8 cellular contexts compared by ENCODE assay signal in the genomic region with DNA sequence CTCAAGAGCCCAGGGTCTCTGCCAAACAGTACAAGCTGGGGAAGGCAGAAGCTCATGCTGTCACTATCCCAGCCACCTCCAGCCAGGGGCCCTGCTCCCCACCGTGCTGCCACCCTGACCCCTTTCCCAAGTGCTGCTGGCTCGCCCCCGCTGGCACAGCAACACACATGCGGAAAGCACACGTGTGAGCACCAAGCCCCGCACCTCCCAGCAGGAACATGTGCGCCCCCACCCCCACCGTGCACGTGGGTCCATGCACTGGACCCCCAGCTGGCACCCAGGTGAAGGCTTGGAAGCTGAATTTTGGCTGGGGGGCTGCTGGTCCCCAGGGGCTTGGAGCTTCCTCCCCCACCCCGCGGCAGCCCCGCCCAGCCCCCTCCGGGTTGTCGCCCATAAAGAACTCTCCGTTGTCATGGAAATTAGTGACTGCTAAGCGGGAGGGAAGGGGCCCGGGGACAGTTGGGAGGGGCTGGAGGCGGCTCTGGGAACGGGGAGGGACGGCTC. TPM values are rescaled to one million over a fixed set of nuclear protein-coding genes. Genes with fewer than 3 reads are reported as not detected.
DNase-seq lines count a peak whose midpoint lies in the region; ATAC-seq and TF ChIP-seq lines count a peak whose summit lies in the region.
"Had no signal": no experiment of that assay in that cellular context is flagged by ENCODE, and none has a peak within 500 bp of the region (broad histone marks: within the 10 kb centered on the region; RNA-seq: fewer than 3 reads in every experiment).

No MANE protein-coding gene starts in this region.

- no peaks in the 10 kb centered on the region for H3K9me3 Mint-ChIP-seq in Caco-2 (ENCODE audit: unreplicated experiment)
- peaks cover 0 to 11% (median 0%) of the 10 kb centered on the region in 5 experiments for H3K9me3 Mint-ChIP-seq in brain

- H3K36me3 Mint-ChIP-seq in Caco-2 (ENCODE audit: insufficient read depth, unreplicated experiment) (no peaks in the 10 kb centered on the region), brain (no peaks in the 10 kb centered on the region)

- H3K4me1 ChIP-seq in Caco-2 = peaks cover 30% of the 10 kb centered on the region
- peaks cover 23% of the 10 kb centered on the region for H3K4me1 ChIP-seq in HUES48 (ENCODE audit: control insufficient read depth, insufficient read depth, low read length)

- H3K36me3 ChIP-seq in Caco-2 (ENCODE audit: control insufficient read depth, insufficient read depth, low read length) (no peaks in the 10 kb centered on the region), HUES48 (ENCODE audit: control insufficient read depth, insufficient read depth, low read length) (no peaks in the 10 kb centered on the region)

- H3K4me3 Mint-ChIP-seq in Caco-2 (ENCODE audit: unreplicated experiment) = peak overlapping the region; percentile 59
- peak overlapping the region; percentile 69 to 91 (median 80) for H3K4me3 Mint-ChIP-seq in brain

- POLR2A ChIA-PET in Caco-2 (lab: Charles Lee) = no interaction called here

- no TSS peak for BruUV-seq in Caco-2 (replicated peaks; lab: Mats Ljungman, UMichigan)

- H3K27ac ChIP-seq in HUES48 (ENCODE audit: low read depth, low read length) = peak overlapping the region; percentile 61
- H3K27ac ChIP-seq: body of pancreas had no signal

- H3K4me1 Mint-ChIP-seq in Caco-2 (ENCODE audit: low read depth, unreplicated experiment) (peaks cover 13% of the 10 kb centered on the region), brain (peaks cover 72% of the 10 kb centered on the region)

- peak overlapping the region; percentile 63 for H3K4me3 ChIP-seq in Caco-2 (ENCODE audit: low read depth, low read length)
- H3K4me3 ChIP-seq in HUES48 (ENCODE audit: low read depth, low read length) = peak overlapping the region; percentile 75

- H3K9ac ChIP-seq in HUES48 (ENCODE audit: low read depth, low read length) = no peak overlapping the region; the same call in 1 of the 2 replicates

- H3K27me3 Mint-ChIP-seq in Caco-2 (ENCODE audit: insufficient read depth, unreplicated experiment) = no peaks in the 10 kb centered on the region
- H3K27me3 Mint-ChIP-seq in brain = peaks cover 8% of the 10 kb centered on the region

- H3K9me3 ChIP-seq in Caco-2 (no peaks in the 10 kb centered on the region), HUES48 (ENCODE audit: control insufficient read depth, insufficient read depth, low read length) (no peaks in the 10 kb centered on the region)
- H3K9me3 ChIP-seq: body of pancreas had no signal

- no peak overlapping the region for H3K27ac Mint-ChIP-seq in Caco-2 (ENCODE audit: unreplicated experiment)
- H3K27ac Mint-ChIP-seq in brain = peak overlapping the region in 2 of 5 experiments; percentile 90 to 98

- TF ChIP-seq CTCF in Caco-2 (IDR thresholded peaks at IDR 0.05; ENCODE audit: insufficient read depth in 1 of 2, low read depth in 1 of 2, low read length in 1 of 2, severe bottlenecking in 1 of 2, unreplicated experiment in 1 of 2) = no peak
- no peak for TF ChIP-seq CTCF in brain (conservative IDR thresholded peaks at IDR 0.05)
- TF ChIP-seq CTCF in omental fat pad (IDR thresholded peaks at IDR 0.05) = no peak

- no peaks in the 10 kb centered on the region for H3K27me3 ChIP-seq in Caco-2 (replicated peaks; ENCODE audit: control insufficient read depth, insufficient read depth, low read length)
- peaks cover 12% of the 10 kb centered on the region; the same call in 1 of the 2 replicates for H3K27me3 ChIP-seq in HUES48 (ENCODE audit: control insufficient read depth, insufficient read depth, low read length)

- intact Hi-C loops in Caco-2 (cut with micrococcal nuclease; ENCODE audit: unreplicated experiment) = no loop called here

- CTCF ChIA-PET in Caco-2 (lab: Charles Lee) = no interaction called here

- ATAC-seq in omental fat pad (ENCODE audit: low FRiP score) = peak; percentile 5
- no peak for ATAC-seq in HG03025 (IDR thresholded peaks at IDR 0.05; ENCODE audit: low FRiP score, unreplicated experiment)
- ATAC-seq in HG02610 (IDR thresholded peaks at IDR 0.05; ENCODE audit: unreplicated experiment) = no peak

- peak in 1 of 2 experiments; percentile 28 for DNase-seq in Caco-2
- no peak for DNase-seq in omental fat pad (ENCODE audit: low spot score)
- DNase-seq in GDM1 (lab: John Stamatoyannopoulos, UW) = no peak

RNA-seq across cellular contexts. Expression of a gene that starts 0.7 kb away (rescaled TPM):
- total RNA-seq in Caco-2 (2022) (13.1 and 15.6 TPM in 2 replicates), omental fat pad (not detected)
- polyA plus RNA-seq in brain (ENCODE audit: insufficient read depth, low read depth, low replicate concordance) = 28.5 TPM
- total RNA-seq: body of pancreas had no signal

RNA-seq across cellular contexts. Expression of a gene that starts 12.6 kb away (rescaled TPM):
- total RNA-seq in Caco-2 (2022) = 25.1 and 28.0 TPM in 2 replicates
- polyA plus RNA-seq in brain (ENCODE audit: insufficient read depth, low read depth, low replicate concordance) = 6.8 TPM
- 1 to 10 TPM in 3 of 4 donors, not detected in 1; 1.0 to 1.8 (median 1.6) TPM for total RNA-seq in omental fat pad

RNA-seq across cellular contexts. Expression of a gene that starts 34.7 kb away (rescaled TPM):
- total RNA-seq in Caco-2 (2022) (11.8 and 13.6 TPM in 2 replicates), omental fat pad (10 to 100 TPM in 1 of 4 donors, 1 to 10 TPM in 2, under 1 TPM in 1; 0.95 to 12.6 (median 5.6) TPM)
- 1.6 TPM for polyA plus RNA-seq in brain (ENCODE audit: insufficient read depth, low read depth, low replicate concordance)

RNA-seq across cellular contexts. Expression of a gene that starts 55.2 kb away (rescaled TPM):
- total RNA-seq in Caco-2 (2022) (0.93 TPM in 1 of 2 replicates, not detected in the other), omental fat pad (10 to 100 TPM; 33.6 to 85.4 (median 38.1) TPM)
- polyA plus RNA-seq in brain (ENCODE audit: insufficient read depth, low read depth, low replicate concordance) = 3.4 TPM

Comparison
In these comparisons a context has a peak if more than half of its experiments do, and no peak if none do; other contexts are left out.
1. RNA of a gene that starts 0.7 kb away (total RNA-seq): 13.1 to 15.6 TPM in Caco-2; not detected in omental fat pad; every median in the first group is over 10 times any median in the second.